Comparison of ENCODE assay signal across 25 cellular contexts in the genomic region with DNA sequence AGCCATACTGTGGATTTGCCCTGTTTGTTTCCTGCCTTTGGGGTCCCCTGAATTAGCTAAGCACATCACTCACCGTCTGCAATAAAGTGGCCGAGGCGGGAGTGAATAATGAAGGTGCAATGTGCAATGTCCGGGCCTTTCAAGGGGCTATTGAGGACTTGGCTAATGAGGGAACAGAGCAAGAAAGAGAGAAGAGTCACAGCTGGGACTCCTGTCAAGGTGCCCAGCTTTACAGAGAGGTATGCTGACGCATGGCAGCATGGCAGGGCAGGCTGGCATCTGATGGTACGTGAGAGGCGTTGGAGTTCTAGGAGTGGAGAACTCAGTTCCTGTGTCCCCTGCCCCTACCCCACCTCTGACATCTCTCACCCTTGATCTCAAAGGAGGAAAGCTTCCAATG. TPM values are rescaled to one million over a fixed set of nuclear protein-coding genes. Genes with fewer than 3 reads are reported as not detected.
A peak's percentile ranks its signal among the peaks of the same experiment; 100 is the strongest.
DNase-seq lines count a peak whose midpoint lies in the region; TF ChIP-seq lines count a peak whose summit lies in the region.
"Had no signal": no experiment of that assay in that cellular context is flagged by ENCODE, and none has a peak within 500 bp of the region (broad histone marks: within the 10 kb centered on the region; RNA-seq: fewer than 3 reads in every experiment).

No MANE protein-coding gene starts in this region.

- H3K27me3 ChIP-seq in brain microvascular endothelial cell (replicated peaks), result no peaks in the 10 kb centered on the region
- H3K27me3 ChIP-seq in suprapubic skin, result peaks cover 13% of the 10 kb centered on the region
- no peaks in the 10 kb centered on the region for H3K27me3 ChIP-seq in Karpas-422 (ENCODE audit: low read length)

- H3K4me3 ChIP-seq in brain microvascular endothelial cell (ENCODE audit: low read depth, low read length), result no peak overlapping the region
- H3K4me3 ChIP-seq in suprapubic skin, result no peak overlapping the region
- no peak overlapping the region for H3K4me3 ChIP-seq in Karpas-422 (ENCODE audit: low read length)
- H3K4me3 ChIP-seq: dorsolateral prefrontal cortex, gastroesophageal sphincter, hepatocyte, SK-N-MC had no signal

- peaks cover 14% of the 10 kb centered on the region for H3K27me3 Mint-ChIP-seq in activated CD4-positive, alpha-beta memory T cell treated with anti-CD3 and anti-CD28 coated beads for 36 hours
- H3K27me3 Mint-ChIP-seq in activated CD4-positive, alpha-beta memory T cell treated with anti-CD3 and anti-CD28 coated beads, Interleukin-2, amount 10 ng/mL, durations not matched to agents 7 days and 5 days, result peaks cover 30% of the 10 kb centered on the region
- H3K27me3 Mint-ChIP-seq in osteocyte (ENCODE audit: unreplicated experiment), result peaks cover 38% of the 10 kb centered on the region
- peaks cover 26% of the 10 kb centered on the region for H3K27me3 Mint-ChIP-seq in activated T-helper 2 cell treated with anti-CD3 and anti-CD28 coated beads, Interferon-gamma antibody, Interleukin-2, Interleukin-4, amounts not matched to agents 10 μg/mL and 5 μg/mL and 100 μg/mL, durations not matched to agents 14 hours and 24 hours and 36 hours (ENCODE audit: low read depth)

- H3K4me1 Mint-ChIP-seq in activated CD4-positive, alpha-beta memory T cell treated with anti-CD3 and anti-CD28 coated beads for 36 hours (ENCODE audit: low read depth), result no peaks in the 10 kb centered on the region
- no peaks in the 10 kb centered on the region for H3K4me1 Mint-ChIP-seq in activated CD4-positive, alpha-beta memory T cell treated with anti-CD3 and anti-CD28 coated beads, Interleukin-2, amount 10 ng/mL, durations not matched to agents 7 days and 5 days
- H3K4me1 Mint-ChIP-seq in osteocyte (ENCODE audit: unreplicated experiment), result peaks cover 5% of the 10 kb centered on the region
- H3K4me1 Mint-ChIP-seq in activated T-helper 2 cell treated with anti-CD3 and anti-CD28 coated beads, Interferon-gamma antibody, Interleukin-2, Interleukin-4, amounts not matched to agents 10 μg/mL and 5 μg/mL and 100 μg/mL, durations not matched to agents 14 hours and 24 hours and 36 hours (ENCODE audit: low read depth), result no peaks in the 10 kb centered on the region
- H3K4me1 Mint-ChIP-seq: activated naive CD4-positive, alpha-beta T cell treated with anti-CD3 and anti-CD28 coated beads, Interleukin-2, amount 50 U/mL, for 24 hours; CD14-positive monocyte had no signal

- TF ChIP-seq POLR2A in suprapubic skin (IDR thresholded peaks at IDR 0.05), result no peak

- no peaks in the 10 kb centered on the region for H4K20me1 ChIP-seq in Karpas-422 (ENCODE audit: insufficient read depth, low read depth, low read length)

- H3K36me3 Mint-ChIP-seq in activated CD4-positive, alpha-beta memory T cell treated with anti-CD3 and anti-CD28 coated beads for 36 hours, result no peaks in the 10 kb centered on the region
- no peaks in the 10 kb centered on the region for H3K36me3 Mint-ChIP-seq in activated CD4-positive, alpha-beta memory T cell treated with anti-CD3 and anti-CD28 coated beads, Interleukin-2, amount 10 ng/mL, durations not matched to agents 7 days and 5 days (ENCODE audit: low read depth)
- no peaks in the 10 kb centered on the region for H3K36me3 Mint-ChIP-seq in osteocyte (ENCODE audit: unreplicated experiment)
- H3K36me3 Mint-ChIP-seq in activated T-helper 2 cell treated with anti-CD3 and anti-CD28 coated beads, Interferon-gamma antibody, Interleukin-2, Interleukin-4, amounts not matched to agents 10 μg/mL and 5 μg/mL and 100 μg/mL, durations not matched to agents 14 hours and 24 hours and 36 hours (ENCODE audit: low read depth), result no peaks in the 10 kb centered on the region
- H3K36me3 Mint-ChIP-seq: activated naive CD4-positive, alpha-beta T cell treated with anti-CD3 and anti-CD28 coated beads, Interleukin-2, amount 50 U/mL, for 24 hours; CD14-positive monocyte had no signal

- H3K4me1 ChIP-seq in suprapubic skin (peaks cover 6% of the 10 kb centered on the region), Karpas-422 (ENCODE audit: low read length) (peaks cover 45% of the 10 kb centered on the region)
- H3K4me1 ChIP-seq: gastroesophageal sphincter had no signal

- H3K36me3 ChIP-seq in brain microvascular endothelial cell (replicated peaks), result no peaks in the 10 kb centered on the region
- no peaks in the 10 kb centered on the region for H3K36me3 ChIP-seq in suprapubic skin
- H3K36me3 ChIP-seq in Karpas-422 (ENCODE audit: insufficient read depth, low read length), result no peaks in the 10 kb centered on the region
- H3K36me3 ChIP-seq: gastroesophageal sphincter had no signal

- intact Hi-C loops in activated CD4-positive, alpha-beta memory T cell treated with anti-CD3 and anti-CD28 coated beads for 36 hours (cut with micrococcal nuclease), result no loop called here
- intact Hi-C loops in activated T-helper 2 cell treated with anti-CD3 and anti-CD28 coated beads, Interferon-gamma antibody, Interleukin-2, Interleukin-4, amounts not matched to agents 10 μg/mL and 5 μg/mL and 100 μg/mL, durations not matched to agents 14 hours and 24 hours and 36 hours (cut with micrococcal nuclease), result no loop called here

- in situ Hi-C loops in brain microvascular endothelial cell (cut with HindIII; ENCODE audit: low pct_ligation_motif_present, low sequenced_read_pairs), result no loop called here

- H3K27ac ChIP-seq in brain microvascular endothelial cell (peak overlapping the region; percentile 82), suprapubic skin (no peak overlapping the region), Karpas-422 (ENCODE audit: low read length) (no peak overlapping the region)
- H3K27ac ChIP-seq: gastroesophageal sphincter, hepatocyte, SK-N-MC had no signal

- H3K4me2 ChIP-seq in Karpas-422 (ENCODE audit: low read depth, low read length, poor library complexity, severe bottlenecking), result no peak overlapping the region
- H3K4me2 ChIP-seq: hepatocyte had no signal

- H2AFZ ChIP-seq in Karpas-422 (ENCODE audit: low read length), result no peak overlapping the region
- H2AFZ ChIP-seq: hepatocyte had no signal

- POLR2A ChIA-PET in activated CD4-positive, alpha-beta memory T cell treated with anti-CD3 and anti-CD28 coated beads for 36 hours (lab: Charles Lee), result no interaction called here
- POLR2A ChIA-PET in activated CD4-positive, alpha-beta memory T cell treated with anti-CD3 and anti-CD28 coated beads, Interleukin-2, amount 10 ng/mL, durations not matched to agents 7 days and 5 days (lab: Charles Lee), result no interaction called here

- peak; percentile 3 for DNase-seq in activated CD4-positive, alpha-beta memory T cell treated with anti-CD3 and anti-CD28 coated beads for 36 hours
- no peak for DNase-seq in activated CD4-positive, alpha-beta memory T cell treated with anti-CD3 and anti-CD28 coated beads, Interleukin-2, amount 10 ng/mL, durations not matched to agents 7 days and 5 days
- DNase-seq in brain microvascular endothelial cell, result no peak
- peak; percentile 60 for DNase-seq in osteocyte (ENCODE audit: extremely low spot score, unreplicated experiment)
- peak; percentile 15 to 54 for DNase-seq in suprapubic skin (ENCODE audit: low spot score in 2 of 2)
- no peak for DNase-seq in Karpas-422
- DNase-seq in DMS79 treated with DMSO at 0.1 percent for 48 hours (lab: John Stamatoyannopoulos, UW), result no peak
- no peak for DNase-seq in activated T-helper 2 cell treated with anti-CD3 and anti-CD28 coated beads, Interferon-gamma antibody, Interleukin-2, Interleukin-4, amounts not matched to agents 10 μg/mL and 5 μg/mL and 100 μg/mL, durations not matched to agents 14 hours and 24 hours and 36 hours (ENCODE audit: low spot score)
- DNase-seq: 8988T; Calu3; KG1; left colon; mesendoderm; NCI-H1436 treated with DMSO at 0.1 percent for 48 hours; NCI-H2107; NCI-H446 treated with DMSO at 0.1 percent for 48 hours; stimulated activated CD4-positive, alpha-beta T cell treated with anti-CD3 and anti-CD28 coated beads, Interleukin-2, amount 100 ng/mL, for 48 hours had no signal

- no peaks in the 10 kb centered on the region for H3K79me2 ChIP-seq in Karpas-422 (ENCODE audit: low read length)
- H3K79me2 ChIP-seq: hepatocyte had no signal

- H3K9me3 Mint-ChIP-seq in activated CD4-positive, alpha-beta memory T cell treated with anti-CD3 and anti-CD28 coated beads for 36 hours, result no peaks in the 10 kb centered on the region
- H3K9me3 Mint-ChIP-seq in activated CD4-positive, alpha-beta memory T cell treated with anti-CD3 and anti-CD28 coated beads, Interleukin-2, amount 10 ng/mL, durations not matched to agents 7 days and 5 days, result no peaks in the 10 kb centered on the region
- H3K9me3 Mint-ChIP-seq in osteocyte (ENCODE audit: unreplicated experiment), result no peaks in the 10 kb centered on the region
- no peaks in the 10 kb centered on the region for H3K9me3 Mint-ChIP-seq in activated T-helper 2 cell treated with anti-CD3 and anti-CD28 coated beads, Interferon-gamma antibody, Interleukin-2, Interleukin-4, amounts not matched to agents 10 μg/mL and 5 μg/mL and 100 μg/mL, durations not matched to agents 14 hours and 24 hours and 36 hours
- H3K9me3 Mint-ChIP-seq: activated naive CD4-positive, alpha-beta T cell treated with anti-CD3 and anti-CD28 coated beads, Interleukin-2, amount 50 U/mL, for 24 hours; T-helper 1 cell treated with Interleukin-12 subunit alpha and Interleukin-12 subunit beta and Interleukin-4 antibody, amounts not matched to agents 30 μg/mL and 1 μg/mL, for 36 hours had no signal

- no peak for TF ChIP-seq EP300 in suprapubic skin (IDR thresholded peaks at IDR 0.05)

- CTCF ChIA-PET in activated CD4-positive, alpha-beta memory T cell treated with anti-CD3 and anti-CD28 coated beads for 36 hours (lab: Charles Lee), result no interaction called here
- CTCF ChIA-PET in activated CD4-positive, alpha-beta memory T cell treated with anti-CD3 and anti-CD28 coated beads, Interleukin-2, amount 10 ng/mL, durations not matched to agents 7 days and 5 days (lab: Charles Lee), result no interaction called here

- no peaks in the 10 kb centered on the region for H3K9me2 ChIP-seq in Karpas-422 (replicated peaks; ENCODE audit: insufficient read depth, low read length)

- TF ChIP-seq CTCF in brain microvascular endothelial cell (IDR thresholded peaks at IDR 0.05; ENCODE audit: low read depth, low read length, missing control alignments) (no peak), osteocyte (IDR thresholded peaks at IDR 0.05) (no peak), suprapubic skin (IDR thresholded peaks at IDR 0.05) (no peak)

- H3K9me3 ChIP-seq in suprapubic skin (no peaks in the 10 kb centered on the region), Karpas-422 (ENCODE audit: low read length) (no peaks in the 10 kb centered on the region)
- H3K9me3 ChIP-seq: gastroesophageal sphincter had no signal

- no peak overlapping the region for H3K27ac Mint-ChIP-seq in activated CD4-positive, alpha-beta memory T cell treated with anti-CD3 and anti-CD28 coated beads for 36 hours
- no peak overlapping the region for H3K27ac Mint-ChIP-seq in activated CD4-positive, alpha-beta memory T cell treated with anti-CD3 and anti-CD28 coated beads, Interleukin-2, amount 10 ng/mL, durations not matched to agents 7 days and 5 days
- no peak overlapping the region for H3K27ac Mint-ChIP-seq in osteocyte (ENCODE audit: unreplicated experiment)
- no peak overlapping the region for H3K27ac Mint-ChIP-seq in activated T-helper 2 cell treated with anti-CD3 and anti-CD28 coated beads, Interferon-gamma antibody, Interleukin-2, Interleukin-4, amounts not matched to agents 10 μg/mL and 5 μg/mL and 100 μg/mL, durations not matched to agents 14 hours and 24 hours and 36 hours
- H3K27ac Mint-ChIP-seq: activated naive CD4-positive, alpha-beta T cell treated with anti-CD3 and anti-CD28 coated beads, Interleukin-2, amount 50 U/mL, for 24 hours; T-helper 1 cell treated with Interleukin-12 subunit alpha and Interleukin-12 subunit beta and Interleukin-4 antibody, amounts not matched to agents 30 μg/mL and 1 μg/mL, for 36 hours had no signal

- no peak overlapping the region for H3K9ac ChIP-seq in Karpas-422 (ENCODE audit: low read length)

- WGBS in suprapubic skin, result 56% methylated on average over 7 of the region's 7 CpGs

- H3K4me3 Mint-ChIP-seq in activated CD4-positive, alpha-beta memory T cell treated with anti-CD3 and anti-CD28 coated beads for 36 hours, result no peak overlapping the region
- no peak overlapping the region for H3K4me3 Mint-ChIP-seq in activated CD4-positive, alpha-beta memory T cell treated with anti-CD3 and anti-CD28 coated beads, Interleukin-2, amount 10 ng/mL, durations not matched to agents 7 days and 5 days
- no peak overlapping the region for H3K4me3 Mint-ChIP-seq in osteocyte (ENCODE audit: unreplicated experiment)
- no peak overlapping the region for H3K4me3 Mint-ChIP-seq in activated T-helper 2 cell treated with anti-CD3 and anti-CD28 coated beads, Interferon-gamma antibody, Interleukin-2, Interleukin-4, amounts not matched to agents 10 μg/mL and 5 μg/mL and 100 μg/mL, durations not matched to agents 14 hours and 24 hours and 36 hours (ENCODE audit: low read depth)
- H3K4me3 Mint-ChIP-seq: activated naive CD4-positive, alpha-beta T cell treated with anti-CD3 and anti-CD28 coated beads, Interleukin-2, amount 50 U/mL, for 24 hours; CD14-positive monocyte; T-helper 1 cell treated with Interleukin-12 subunit alpha and Interleukin-12 subunit beta and Interleukin-4 antibody, amounts not matched to agents 30 μg/mL and 1 μg/mL, for 36 hours had no signal

RNA-seq across cellular contexts. Expression of gene ATP2B2, which starts 13.8 kb away (rescaled TPM):
- under 1 TPM in 1 of 2 experiments, not detected in 1; 0.05 TPM for total RNA-seq in activated CD4-positive, alpha-beta memory T cell treated with anti-CD3 and anti-CD28 coated beads for 36 hours
- not detected for total RNA-seq in activated CD4-positive, alpha-beta memory T cell treated with anti-CD3 and anti-CD28 coated beads, Interleukin-2, amount 10 ng/mL, durations not matched to agents 7 days and 5 days
- 0.13 TPM in 1 of 2 replicates, not detected in the other for total RNA-seq in osteocyte
- total RNA-seq in suprapubic skin, result 1 to 10 TPM in 2 of 4 donors, under 1 TPM in 1, not detected in 1; 0.86 to 2.2 (median 1.0) TPM
- 0.11 and 0.22 TPM in 2 replicates for total RNA-seq in Karpas-422 (2014; rRNA removed; shearing (Covaris generic); ENCODE audit: low replicate concordance)
- total RNA-seq in activated T-helper 2 cell treated with anti-CD3 and anti-CD28 coated beads, Interferon-gamma antibody, Interleukin-2, Interleukin-4, amounts not matched to agents 10 μg/mL and 5 μg/mL and 100 μg/mL, durations not matched to agents 14 hours and 24 hours and 36 hours, result not detected in 2 replicates
- total RNA-seq: activated CD8-positive, alpha-beta memory T cell treated with anti-CD3 and anti-CD28 coated beads for 36 hours; Calu3 had no signal

Comparison
In these comparisons a context has a peak if more than half of its experiments do, and no peak if none do; other contexts are left out.
1. DNase-seq: peak in activated CD4-positive, alpha-beta memory T cell treated with anti-CD3 and anti-CD28 coated beads for 36 hours (single experiment), osteocyte (single experiment) and suprapubic skin (2 of 2); none in activated CD4-positive, alpha-beta memory T cell treated with anti-CD3 and anti-CD28 coated beads, Interleukin-2, amount 10 ng/mL, durations not matched to agents 7 days and 5 days (single experiment), brain microvascular endothelial cell (single experiment), Karpas-422 (single experiment), DMS79 treated with DMSO at 0.1 percent for 48 hours (single experiment) and activated T-helper 2 cell treated with anti-CD3 and anti-CD28 coated beads, Interferon-gamma antibody, Interleukin-2, Interleukin-4, amounts not matched to agents 10 μg/mL and 5 μg/mL and 100 μg/mL, durations not matched to agents 14 hours and 24 hours and 36 hours (single experiment).